ENCODE assay signal across 8 cellular contexts in genomic region chrX:74924449-74925209, GRCh38. TPM values are rescaled to one million over a fixed set of nuclear protein-coding genes. Genes with fewer than 3 reads are reported as not detected.
DNase-seq lines count a peak whose midpoint lies in the region; ATAC-seq and TF ChIP-seq lines count a peak whose summit lies in the region.

No MANE protein-coding gene starts in this region.

- 6 to 7% methylated on average over 3 to 11 of the region's 79 CpGs for WGBS in esophagus squamous epithelium, 2 donors
- WGBS in tibial nerve, 2 donors, result 2 to 49% methylated on average over 13 to 60 of the region's 79 CpGs

- intact Hi-C loops in esophagus squamous epithelium (cut with DNase I), result no loop called here
- intact Hi-C loops in natural killer cell (cut with micrococcal nuclease), result no loop called here

- H3K27me3 ChIP-seq in HAP-1 (ENCODE audit: low read depth) (peaks cover 6% of the 10 kb centered on the region), esophagus squamous epithelium (peaks cover 0 to 7% (median 0%) of the 10 kb centered on the region in 4 donors), tibial nerve (peaks cover 0 to 3% of the 10 kb centered on the region in 2 donors)

- H3K27me3 Mint-ChIP-seq in natural killer cell (ENCODE audit: low read depth in 2 of 2), result peaks cover 16 to 27% of the 10 kb centered on the region in 2 donors

- no peaks in the 10 kb centered on the region for H3K9me3 Mint-ChIP-seq in natural killer cell

- no peak for TF ChIP-seq POLR2A in esophagus squamous epithelium (IDR thresholded peaks at IDR 0.05)
- TF ChIP-seq POLR2A in tibial nerve (IDR thresholded peaks at IDR 0.05), result no peak

- H3K4me1 ChIP-seq in HAP-1 (peaks cover 6% of the 10 kb centered on the region), esophagus squamous epithelium (peaks cover 0 to 13% (median 0%) of the 10 kb centered on the region in 3 donors), tibial nerve (no peaks in the 10 kb centered on the region)

- H3K27ac ChIP-seq in esophagus squamous epithelium (peak overlapping the region; percentile 19 to 77 (median 67)), tibial nerve (peak overlapping the region in 3 of 4 donors; percentile 33 to 73 (median 59))

- TF ChIP-seq EP300 in tibial nerve (IDR thresholded peaks at IDR 0.05), result no peak

- H3K9me3 ChIP-seq in HAP-1, result no peaks in the 10 kb centered on the region
- no peaks in the 10 kb centered on the region for H3K9me3 ChIP-seq in esophagus squamous epithelium
- H3K9me3 ChIP-seq in tibial nerve, result no peaks in the 10 kb centered on the region

- in situ Hi-C loops in HAP-1 (cut with MboI; ENCODE audit: low sequenced_read_pairs), result no loop called here

- no peak for TF ChIP-seq CTCF in GM12865 (IDR thresholded peaks at IDR 0.05; ENCODE audit: insufficient read depth, low read depth, low read length, missing control alignments)
- TF ChIP-seq CTCF in esophagus squamous epithelium (IDR thresholded peaks at IDR 0.05), result no peak
- no peak for TF ChIP-seq CTCF in natural killer cell (IDR thresholded peaks at IDR 0.05)
- TF ChIP-seq CTCF in tibial nerve (IDR thresholded peaks at IDR 0.05), result no peak

- H3K36me3 ChIP-seq in HAP-1 (replicated peaks), result no peaks in the 10 kb centered on the region
- no peaks in the 10 kb centered on the region for H3K36me3 ChIP-seq in esophagus squamous epithelium
- no peaks in the 10 kb centered on the region for H3K36me3 ChIP-seq in tibial nerve

- peak in 1 of 3 donors; percentile 36 for ATAC-seq in natural killer cell

- no peak overlapping the region for H3K27ac Mint-ChIP-seq in natural killer cell

- DNase-seq in GM12865 (ENCODE audit: low read depth), result peak; percentile 80
- peak; percentile 26 to 76 for DNase-seq in HAP-1 (ENCODE audit: low spot score in 2 of 2)
- DNase-seq in NCI-H146 (lab: John Stamatoyannopoulos, UW), result peak; percentile 62
- DNase-seq in activated CD8-positive, alpha-beta memory T cell treated with anti-CD3 and anti-CD28 coated beads for 24 hours, result peak; percentile 69
- no peak for DNase-seq in esophagus squamous epithelium (lab: John Stamatoyannopoulos, UW)
- DNase-seq in natural killer cell, result no peak
- DNase-seq in tibial nerve (ENCODE audit: low spot score in 2 of 2), result peak in 1 of 2 donors; percentile 11
- no peak for DNase-seq in COLO829 (ENCODE audit: low spot score)

- peaks cover 5% of the 10 kb centered on the region in 2 donors for H3K4me1 Mint-ChIP-seq in natural killer cell

- no peaks in the 10 kb centered on the region for H3K36me3 Mint-ChIP-seq in natural killer cell

- H3K4me3 Mint-ChIP-seq in natural killer cell, result peak overlapping the region; percentile 89

- H3K4me3 ChIP-seq in GM12865 (ENCODE audit: low read depth, low read length) (peak overlapping the region; percentile 71), HAP-1 (peak overlapping the region; percentile 47), esophagus squamous epithelium (peak overlapping the region; percentile 35 to 65 (median 50)), tibial nerve (peak overlapping the region; percentile 28 to 61 (median 46))

RNA-seq across cellular contexts. Expression of gene NEXMIF, which starts 0.6 kb away (rescaled TPM):
- total RNA-seq in esophagus squamous epithelium (1 to 10 TPM in 1 of 4 donors, under 1 TPM in 3; 0.09 to 1.5 (median 0.32) TPM), natural killer cell (under 1 TPM; 0.02 to 0.08 (median 0.05) TPM), tibial nerve (1 to 10 TPM in 2 of 4 donors, under 1 TPM in 2; 0.78 to 2.1 (median 1.1) TPM)

Comparison
In these comparisons a context has a peak if more than half of its experiments do, and no peak if none do; other contexts are left out.
1. DNase-seq: peak in GM12865 (single experiment), HAP-1 (2 of 2), NCI-H146 (single experiment) and activated CD8-positive, alpha-beta memory T cell treated with anti-CD3 and anti-CD28 coated beads for 24 hours (single experiment); none in esophagus squamous epithelium (single experiment), natural killer cell (single experiment) and COLO829 (single experiment).
2. Peak in every context shown above with its lines, with median percentiles within 50 percentile points of each other: H3K4me3 ChIP-seq.